In genomic region chr14:92692822-92693226, GRCh38 we compare ENCODE assay signal across 8 cellular contexts. TPM values are rescaled to one million over a fixed set of nuclear protein-coding genes. Genes with fewer than 3 reads are reported as not detected.
DNase-seq lines count a peak whose midpoint lies in the region; ATAC-seq and TF ChIP-seq lines count a peak whose summit lies in the region.

No MANE protein-coding gene starts in this region.

- H3K36me3 ChIP-seq in BLaER1 treated with 17β-estradiol and CSF1 and Interleukin-3, amounts not matched to agents 10 nM and 100 nM = peaks cover 0 to 32% (median 18%) of the 10 kb centered on the region in 11 experiments; a peak in 14 of 22 replicates
- peaks cover 0 to 29% of the 10 kb centered on the region in 2 donors for H3K36me3 ChIP-seq in left lung

- no peaks in the 10 kb centered on the region for H3K9me3 Mint-ChIP-seq in HFFc6

- H3K4me3 Mint-ChIP-seq in HFFc6 = no peak overlapping the region

- peak overlapping the region in 4 of 11 experiments; percentile 3 to 41 (median 30); a peak in 3 of 22 replicates for H3K27ac ChIP-seq in BLaER1 treated with 17β-estradiol and CSF1 and Interleukin-3, amounts not matched to agents 10 nM and 100 nM
- peak overlapping the region; percentile 13 to 46 for H3K27ac ChIP-seq in left lung

- intact Hi-C loops in left lung (cut with DNase I) = no loop called here

- DNase-seq in LHCN-M2 (ENCODE audit: low read depth) (peak; percentile 2), SW480 (ENCODE audit: low spot score) (peak; percentile 28), left lung (peak; percentile 81 to 85), OCI-M2 (lab: John Stamatoyannopoulos, UW; ENCODE audit: unreplicated experiment) (no peak), HFFc6 (no peak), cortex of kidney (lab: John Stamatoyannopoulos, UW) (no peak)

- peak overlapping the region in 4 of 11 experiments; percentile 15 to 45 (median 24); a peak in 2 of 22 replicates for H3K9ac ChIP-seq in BLaER1 treated with 17β-estradiol and CSF1 and Interleukin-3, amounts not matched to agents 10 nM and 100 nM

- no peak overlapping the region for H3K27ac Mint-ChIP-seq in HFFc6

- no peak overlapping the region for H3K4me3 ChIP-seq in BLaER1 treated with 17β-estradiol and CSF1 and Interleukin-3, amounts not matched to agents 10 nM and 100 nM
- no peak overlapping the region for H3K4me3 ChIP-seq in left lung

- H3K4me1 ChIP-seq in BLaER1 treated with 17β-estradiol and CSF1 and Interleukin-3, amounts not matched to agents 10 nM and 100 nM = peaks cover 26 to 66% (median 44%) of the 10 kb centered on the region in 10 experiments
- peaks cover 16 to 24% of the 10 kb centered on the region in 2 donors for H3K4me1 ChIP-seq in left lung

- TF ChIP-seq CTCF in left lung (IDR thresholded peaks at IDR 0.05) (no peak), HFFc6 (IDR thresholded peaks at IDR 0.05) (no peak)

- peaks cover 13% of the 10 kb centered on the region for H3K4me1 Mint-ChIP-seq in HFFc6 (ENCODE audit: low read depth)

- no peaks in the 10 kb centered on the region for H3K27me3 ChIP-seq in BLaER1 treated with 17β-estradiol and CSF1 and Interleukin-3, amounts not matched to agents 10 nM and 100 nM
- H3K27me3 ChIP-seq in left lung = no peaks in the 10 kb centered on the region

- H3K9me3 ChIP-seq in BLaER1 treated with 17β-estradiol and CSF1 and Interleukin-3, amounts not matched to agents 10 nM and 100 nM (replicated peaks in 1 of 11) = no peaks in the 10 kb centered on the region
- no peaks in the 10 kb centered on the region for H3K9me3 ChIP-seq in left lung

- no peaks in the 10 kb centered on the region for H3K36me3 Mint-ChIP-seq in HFFc6 (ENCODE audit: low read depth)

- H3K27me3 Mint-ChIP-seq in HFFc6 (ENCODE audit: insufficient read depth) = peaks cover 21% of the 10 kb centered on the region

- peak; percentile 49 for ATAC-seq in left lung
- ATAC-seq in HG03280 (IDR thresholded peaks at IDR 0.05; ENCODE audit: unreplicated experiment) = no peak

- peak overlapping the region; percentile 53 to 86 (median 68) for H3K4me2 ChIP-seq in BLaER1 treated with 17β-estradiol and CSF1 and Interleukin-3, amounts not matched to agents 10 nM and 100 nM

- H4K20me1 ChIP-seq in BLaER1 treated with 17β-estradiol and CSF1 and Interleukin-3, amounts not matched to agents 10 nM and 100 nM = peaks cover 0 to 70% (median 18%) of the 10 kb centered on the region in 11 experiments; a peak in 11 of 22 replicates

RNA-seq across cellular contexts. Expression of gene LGMN, which starts 55.6 kb away (rescaled TPM):
- total RNA-seq in LHCN-M2 (2014; rRNA removed) = 3.3 and 3.8 TPM in 2 replicates
- polyA plus RNA-seq in LHCN-M2 (2012) = 5.5 TPM
- 100 to 1,000 TPM; 247 to 251 TPM for total RNA-seq in left lung
- total RNA-seq in HFFc6 (2021; fragmentation: NEBNext Ultra II Directional; extraction: Animal tissue kit (Norgen Biotek cat#: 25700)) = 10 to 100 TPM; 37.0 to 57.3 (median 43.3) TPM

Comparison
In these comparisons a context has a peak if more than half of its experiments do, and no peak if none do; other contexts are left out.
1. DNase-seq: peak in LHCN-M2 (single experiment), SW480 (single experiment) and left lung (2 of 2); none in OCI-M2 (single experiment), HFFc6 (single experiment) and cortex of kidney (single experiment).
2. RNA of gene LGMN, which starts 55.6 kb away (total RNA-seq): 247 to 251 TPM in left lung; 37.0 to 57.3 TPM in HFFc6 and 3.3 to 3.8 TPM in LHCN-M2; every median in the first group is over 4 times any median in the second.